ENCODE assay signal across 19 cellular contexts in genomic region chr11:770642-771616, GRCh38. TPM values are rescaled to one million over a fixed set of nuclear protein-coding genes. Genes with fewer than 3 reads are reported as not detected.
"Had no signal": no experiment of that assay in that cellular context is flagged by ENCODE, and none has a peak within 500 bp of the region (broad histone marks: within the 10 kb centered on the region; RNA-seq: fewer than 3 reads in every experiment).

No MANE protein-coding gene starts in this region.

- H3K27me3 ChIP-seq: adrenal gland, cardiac muscle cell, suprapubic skin, transverse colon, vagina had no signal

- DNase-seq: activated CD4-positive, alpha-beta memory T cell treated with anti-CD3 and anti-CD28 coated beads for 36 hours; activated gamma-delta T cell treated with Interleukin-2 at 50 U/mL for 16 hours; activated T-cell treated with anti-CD3 and anti-CD28 coated beads for 4 hours; mesendoderm; naive thymus-derived CD4-positive, alpha-beta T cell; stimulated activated CD4-positive, alpha-beta T cell treated with anti-CD3 and anti-CD28 coated beads, Interleukin-1b, Interleukin-23, amount 100 ng/mL, for 48 hours; stimulated activated naive CD4-positive, alpha-beta T cell treated with Interleukin-2 at 50 U/mL for 16 hours; SW 1271; T-helper 2 cell; transverse colon; WERI-Rb-1 had no signal

- H3K4me3 ChIP-seq: adrenal gland, cardiac muscle cell, suprapubic skin, transverse colon, vagina had no signal

- H3K36me3 Mint-ChIP-seq: activated naive CD4-positive, alpha-beta T cell treated with anti-CD3 and anti-CD28 coated beads, Interleukin-2, amount 50 U/mL, for 72 hours had no signal

- H3K9ac ChIP-seq: parathyroid adenoma had no signal

- ATAC-seq: activated naive CD4-positive, alpha-beta T cell treated with anti-CD3 and anti-CD28 coated beads, Interleukin-2, amount 50 U/mL, for 72 hours; naive thymus-derived CD4-positive, alpha-beta T cell had no signal

- H3K27me3 Mint-ChIP-seq: activated CD4-positive, alpha-beta memory T cell treated with anti-CD3 and anti-CD28 coated beads for 36 hours; naive thymus-derived CD4-positive, alpha-beta T cell had no signal

- H3K4me3 Mint-ChIP-seq: activated CD4-positive, alpha-beta memory T cell treated with anti-CD3 and anti-CD28 coated beads for 36 hours; activated T-helper 1 cell treated with anti-CD3 and anti-CD28 coated beads, Interleukin-12 subunit alpha, Interleukin-12 subunit beta, Interleukin-2, Interleukin-4 antibody, amounts not matched to agents 30 ng/mL and 10 ng/mL and 1 ng/mL, durations not matched to agents 14 hours and 24 hours and 36 hours; naive thymus-derived CD4-positive, alpha-beta T cell had no signal

- H2AFZ ChIP-seq: parathyroid adenoma had no signal

- H3K9me3 Mint-ChIP-seq: activated CD4-positive, alpha-beta memory T cell treated with anti-CD3 and anti-CD28 coated beads for 36 hours; activated naive CD4-positive, alpha-beta T cell treated with anti-CD3 and anti-CD28 coated beads, Interleukin-2, amount 50 U/mL, for 72 hours; activated T-helper 1 cell treated with anti-CD3 and anti-CD28 coated beads, Interleukin-12 subunit alpha, Interleukin-12 subunit beta, Interleukin-2, Interleukin-4 antibody, amounts not matched to agents 30 ng/mL and 10 ng/mL and 1 ng/mL, durations not matched to agents 14 hours and 24 hours and 36 hours; naive thymus-derived CD4-positive, alpha-beta T cell had no signal

- H3K9me3 ChIP-seq: adrenal gland, suprapubic skin, transverse colon, vagina had no signal

- H3K27ac ChIP-seq: cardiac muscle cell, parathyroid adenoma, suprapubic skin, transverse colon, vagina, WERI-Rb-1 had no signal

- H3K4me1 ChIP-seq: parathyroid adenoma had no signal

- H3K27ac Mint-ChIP-seq: activated CD4-positive, alpha-beta memory T cell treated with anti-CD3 and anti-CD28 coated beads for 36 hours; activated naive CD4-positive, alpha-beta T cell treated with anti-CD3 and anti-CD28 coated beads, Interleukin-2, amount 50 U/mL, for 72 hours; activated T-helper 1 cell treated with anti-CD3 and anti-CD28 coated beads, Interleukin-12 subunit alpha, Interleukin-12 subunit beta, Interleukin-2, Interleukin-4 antibody, amounts not matched to agents 30 ng/mL and 10 ng/mL and 1 ng/mL, durations not matched to agents 14 hours and 24 hours and 36 hours; naive thymus-derived CD4-positive, alpha-beta T cell had no signal

RNA-seq across cellular contexts. Expression of gene CEND1, which starts 19.0 kb away (rescaled TPM):
- total RNA-seq: liver, suprapubic skin had no signal
- polyA plus RNA-seq: liver; naive thymus-derived CD4-positive, alpha-beta T cell had no signal
